Comparison of ENCODE assay signal across 29 cellular contexts in the genomic region with DNA sequence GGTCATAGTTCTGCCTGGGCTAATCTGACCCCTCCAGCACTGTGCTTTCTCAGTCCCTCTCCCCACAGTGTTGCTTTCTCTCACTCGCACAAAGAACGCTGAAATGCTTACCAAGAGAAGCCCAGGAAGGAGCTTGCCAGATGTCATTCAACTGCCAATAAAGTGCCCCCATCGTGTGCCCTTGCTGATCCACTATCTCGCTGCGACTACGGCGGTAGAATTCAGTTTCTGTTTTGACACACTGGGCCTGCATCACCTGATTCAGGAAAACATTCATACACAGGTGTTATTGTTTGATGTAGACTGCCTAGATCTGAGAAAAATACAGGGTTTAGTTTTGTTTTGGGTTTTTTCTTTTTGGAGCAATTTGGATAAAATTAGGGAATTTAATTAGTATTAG.
A peak's percentile ranks its signal among the peaks of the same experiment; 100 is the strongest.
DNase-seq lines count a peak whose midpoint lies in the region; ATAC-seq and TF ChIP-seq lines count a peak whose summit lies in the region.
"Had no signal": no experiment of that assay in that cellular context is flagged by ENCODE, and none has a peak within 500 bp of the region (broad histone marks: within the 10 kb centered on the region; RNA-seq: fewer than 3 reads in every experiment).

No MANE protein-coding gene starts in this region.

- peaks cover 9% of the 10 kb centered on the region for H3K36me3 ChIP-seq in CD8-positive, alpha-beta T cell (ENCODE audit: insufficient read depth, low read length)
- peaks cover 62% of the 10 kb centered on the region for H3K36me3 ChIP-seq in lower lobe of right lung
- H3K36me3 ChIP-seq: uterus had no signal

- H3K27ac Mint-ChIP-seq in activated CD4-positive, alpha-beta T cell treated with anti-CD3 and anti-CD28 coated beads, Interleukin-2, amount 10 ng/mL, durations not matched to agents 24 days and 14 days = peak overlapping the region; percentile 43
- H3K27ac Mint-ChIP-seq in CD8-positive, alpha-beta T cell = peak overlapping the region; percentile 93
- peak overlapping the region; percentile 90 for H3K27ac Mint-ChIP-seq in activated CD8-positive, alpha-beta T cell treated with anti-CD3 and anti-CD28 coated beads, Interleukin-2, amount 10 ng/mL, durations not matched to agents 7 days and 5 days
- peak overlapping the region in 6 of 10 donors; percentile 86 to 97 (median 89) for H3K27ac Mint-ChIP-seq in naive thymus-derived CD8-positive, alpha-beta T cell
- H3K27ac Mint-ChIP-seq: GM23338; progenitor cell of endocrine pancreas; stimulated activated effector memory CD8-positive, alpha-beta T cell treated with anti-CD3 and anti-CD28 coated beads, Interleukin-12 subunit alpha, Interleukin-12 subunit beta, amount 100 ng/mL, for 72 hours had no signal

- H3K4me1 Mint-ChIP-seq in activated CD4-positive, alpha-beta T cell treated with anti-CD3 and anti-CD28 coated beads, Interleukin-2, amount 10 ng/mL, durations not matched to agents 24 days and 14 days = peaks cover 5% of the 10 kb centered on the region
- peaks cover 32% of the 10 kb centered on the region for H3K4me1 Mint-ChIP-seq in CD8-positive, alpha-beta T cell (ENCODE audit: low read depth)
- peaks cover 23% of the 10 kb centered on the region for H3K4me1 Mint-ChIP-seq in activated CD8-positive, alpha-beta T cell treated with anti-CD3 and anti-CD28 coated beads, Interleukin-2, amount 10 ng/mL, durations not matched to agents 7 days and 5 days (ENCODE audit: low read depth)
- peaks cover 9 to 28% (median 17%) of the 10 kb centered on the region in 4 donors for H3K4me1 Mint-ChIP-seq in naive thymus-derived CD8-positive, alpha-beta T cell
- H3K4me1 Mint-ChIP-seq: GM23338; stimulated activated effector memory CD8-positive, alpha-beta T cell treated with anti-CD3 and anti-CD28 coated beads, Interleukin-12 subunit alpha, Interleukin-12 subunit beta, amount 100 ng/mL, for 72 hours had no signal

- H3K9me3 ChIP-seq in CD8-positive, alpha-beta T cell (ENCODE audit: low read length) = no peaks in the 10 kb centered on the region
- H3K9me3 ChIP-seq in lower lobe of right lung = no peaks in the 10 kb centered on the region
- H3K9me3 ChIP-seq: body of pancreas, gastroesophageal sphincter, neutrophil, right lobe of liver, SK-N-SH, suprapubic skin, uterus had no signal

- intact Hi-C loops in activated CD4-positive, alpha-beta T cell treated with anti-CD3 and anti-CD28 coated beads, Interleukin-2, amount 10 ng/mL, durations not matched to agents 24 days and 14 days (cut with micrococcal nuclease) = no loop called here
- intact Hi-C loops in CD8-positive, alpha-beta T cell (cut with DNase I, micrococcal nuclease) = no loop called here
- intact Hi-C loops in sciatic nerve (cut with DNase I) = no loop called here
- intact Hi-C loops in lower lobe of right lung (cut with DNase I) = no loop called here

- DNase-seq in activated CD4-positive, alpha-beta T cell treated with anti-CD3 and anti-CD28 coated beads, Interleukin-2, amount 10 ng/mL, durations not matched to agents 24 days and 14 days = peak; percentile 73
- no peak for DNase-seq in activated CD4-positive, alpha-beta T cell treated with anti-CD3 and anti-CD28 coated beads, Interleukin-2, amount 50 U/mL, for 48 hours
- DNase-seq in CD8-positive, alpha-beta T cell = peak in 1 of 7 experiments; percentile 42
- peak; percentile 39 for DNase-seq in activated CD8-positive, alpha-beta T cell treated with anti-CD3 and anti-CD28 coated beads, Interleukin-2, amount 10 ng/mL, durations not matched to agents 7 days and 5 days
- DNase-seq in naive thymus-derived CD8-positive, alpha-beta T cell = peak in 2 of 10 donors; percentile 41 to 65
- no peak for DNase-seq in sciatic nerve (ENCODE audit: low spot score)
- DNase-seq in lower lobe of right lung = no peak
- DNase-seq: activated CD4-positive, alpha-beta T cell treated with anti-CD3 and anti-CD28 coated beads, Interleukin-2, amount 50 U/mL, for 4 hours; AML-193; body of pancreas; cerebellar nuclear complex; DMS53; dorsolateral prefrontal cortex; mesenchymal stem cell; NCI-H1105; NCI-H1930; NCI-H524; right lobe of liver; SK-N-SH; stimulated activated CD4-positive, alpha-beta T cell treated with anti-CD3 and anti-CD28 coated beads, Interleukin-4, amount 100 ng/mL, for 24 hours; uterus had no signal

- H3K4me3 Mint-ChIP-seq in activated CD4-positive, alpha-beta T cell treated with anti-CD3 and anti-CD28 coated beads, Interleukin-2, amount 10 ng/mL, durations not matched to agents 24 days and 14 days = peak overlapping the region; percentile 58
- H3K4me3 Mint-ChIP-seq in CD8-positive, alpha-beta T cell = peak overlapping the region; percentile 76
- H3K4me3 Mint-ChIP-seq in activated CD8-positive, alpha-beta T cell treated with anti-CD3 and anti-CD28 coated beads, Interleukin-2, amount 10 ng/mL, durations not matched to agents 7 days and 5 days = peak overlapping the region; percentile 61
- peak overlapping the region; percentile 22 to 88 (median 78) for H3K4me3 Mint-ChIP-seq in naive thymus-derived CD8-positive, alpha-beta T cell
- H3K4me3 Mint-ChIP-seq: GM23338; stimulated activated effector memory CD8-positive, alpha-beta T cell treated with anti-CD3 and anti-CD28 coated beads, Interleukin-12 subunit alpha, Interleukin-12 subunit beta, amount 100 ng/mL, for 72 hours had no signal

- no peaks in the 10 kb centered on the region for H3K27me3 ChIP-seq in CD8-positive, alpha-beta T cell (ENCODE audit: insufficient read depth, low read length)
- H3K27me3 ChIP-seq in lower lobe of right lung (ENCODE audit: low read depth) = no peaks in the 10 kb centered on the region
- H3K27me3 ChIP-seq: body of pancreas, dorsolateral prefrontal cortex, gastroesophageal sphincter, hepatocyte, neutrophil, right lobe of liver, suprapubic skin, uterus had no signal

- peak overlapping the region; percentile 3 for H3K27ac ChIP-seq in CD8-positive, alpha-beta T cell (ENCODE audit: low read depth, low read length)
- H3K27ac ChIP-seq in lower lobe of right lung = no peak overlapping the region
- H3K27ac ChIP-seq: body of pancreas, dorsolateral prefrontal cortex, gastroesophageal sphincter, hepatocyte, neutrophil, right lobe of liver, suprapubic skin, uterus had no signal

- no peaks in the 10 kb centered on the region for H3K27me3 Mint-ChIP-seq in activated CD4-positive, alpha-beta T cell treated with anti-CD3 and anti-CD28 coated beads, Interleukin-2, amount 10 ng/mL, durations not matched to agents 24 days and 14 days
- no peaks in the 10 kb centered on the region for H3K27me3 Mint-ChIP-seq in CD8-positive, alpha-beta T cell (ENCODE audit: low read depth)
- H3K27me3 Mint-ChIP-seq in activated CD8-positive, alpha-beta T cell treated with anti-CD3 and anti-CD28 coated beads, Interleukin-2, amount 10 ng/mL, durations not matched to agents 7 days and 5 days (ENCODE audit: low read depth) = no peaks in the 10 kb centered on the region
- peaks cover 0 to 2% (median 0%) of the 10 kb centered on the region in 5 donors for H3K27me3 Mint-ChIP-seq in naive thymus-derived CD8-positive, alpha-beta T cell
- H3K27me3 Mint-ChIP-seq: progenitor cell of endocrine pancreas had no signal

- H3K36me3 Mint-ChIP-seq in activated CD4-positive, alpha-beta T cell treated with anti-CD3 and anti-CD28 coated beads, Interleukin-2, amount 10 ng/mL, durations not matched to agents 24 days and 14 days (ENCODE audit: low read depth) = peaks cover 20% of the 10 kb centered on the region
- peaks cover 60% of the 10 kb centered on the region for H3K36me3 Mint-ChIP-seq in CD8-positive, alpha-beta T cell
- H3K36me3 Mint-ChIP-seq in activated CD8-positive, alpha-beta T cell treated with anti-CD3 and anti-CD28 coated beads, Interleukin-2, amount 10 ng/mL, durations not matched to agents 7 days and 5 days (ENCODE audit: low read depth) = peaks cover 34% of the 10 kb centered on the region
- H3K36me3 Mint-ChIP-seq in naive thymus-derived CD8-positive, alpha-beta T cell = peaks cover 4 to 50% (median 41%) of the 10 kb centered on the region in 3 donors

- CTCF ChIA-PET in CD8-positive, alpha-beta T cell (lab: Charles Lee) = interaction anchor here (1.0 kb wide), 1 partner anchor 14 kb away, joined by 3 read pairs; no protein-coding TSS in a partner anchor
- CTCF ChIA-PET in activated CD8-positive, alpha-beta T cell treated with anti-CD3 and anti-CD28 coated beads, Interleukin-2, amount 10 ng/mL, durations not matched to agents 7 days and 5 days (lab: Charles Lee) = interaction anchor here (0.7 to 1.6 kb wide), 2 partner anchors 12 to 209 kb away, joined by 3 to 5 read pairs; no protein-coding TSS in a partner anchor

- no peak for TF ChIP-seq CTCF in CD8-positive, alpha-beta T cell (IDR thresholded peaks at IDR 0.05)
- no peak for TF ChIP-seq CTCF in lower lobe of right lung (IDR thresholded peaks at IDR 0.05)

- no peaks in the 10 kb centered on the region for H3K9me3 Mint-ChIP-seq in activated CD4-positive, alpha-beta T cell treated with anti-CD3 and anti-CD28 coated beads, Interleukin-2, amount 10 ng/mL, durations not matched to agents 24 days and 14 days
- H3K9me3 Mint-ChIP-seq in CD8-positive, alpha-beta T cell = no peaks in the 10 kb centered on the region
- H3K9me3 Mint-ChIP-seq in activated CD8-positive, alpha-beta T cell treated with anti-CD3 and anti-CD28 coated beads, Interleukin-2, amount 10 ng/mL, durations not matched to agents 7 days and 5 days (ENCODE audit: insufficient read depth) = no peaks in the 10 kb centered on the region
- H3K9me3 Mint-ChIP-seq in naive thymus-derived CD8-positive, alpha-beta T cell = no peaks in the 10 kb centered on the region
- H3K9me3 Mint-ChIP-seq: GM23338; stimulated activated effector memory CD8-positive, alpha-beta T cell treated with anti-CD3 and anti-CD28 coated beads, Interleukin-12 subunit alpha, Interleukin-12 subunit beta, amount 100 ng/mL, for 72 hours had no signal

- ATAC-seq in CD8-positive, alpha-beta T cell = peak; percentile 88
- ATAC-seq in activated CD8-positive, alpha-beta T cell treated with anti-CD3 and anti-CD28 coated beads, Interleukin-2, amount 10 ng/mL, durations not matched to agents 7 days and 5 days = peak; percentile 68
- ATAC-seq in naive thymus-derived CD8-positive, alpha-beta T cell = peak; percentile 45 to 86
- ATAC-seq in sciatic nerve (no peak), HG03045 (IDR thresholded peaks at IDR 0.05; ENCODE audit: unreplicated experiment) (no peak), lower lobe of right lung (no peak)
- ATAC-seq: body of pancreas; gastroesophageal sphincter; GM23338; right lobe of liver; stimulated activated effector memory CD8-positive, alpha-beta T cell treated with anti-CD3 and anti-CD28 coated beads, Interleukin-12 subunit alpha, Interleukin-12 subunit beta, amount 100 ng/mL, for 72 hours had no signal

- POLR2A ChIA-PET in CD8-positive, alpha-beta T cell (lab: Charles Lee) = interaction anchor here (0.6 to 0.9 kb wide), 3 partner anchors 8 to 13 kb away, joined by 3 read pairs; no protein-coding TSS in a partner anchor
- POLR2A ChIA-PET in activated CD8-positive, alpha-beta T cell treated with anti-CD3 and anti-CD28 coated beads, Interleukin-2, amount 10 ng/mL, durations not matched to agents 7 days and 5 days (lab: Charles Lee) = no interaction called here
- POLR2A ChIA-PET in naive thymus-derived CD8-positive, alpha-beta T cell (lab: Charles Lee) = interaction anchor here (0.6 to 1.2 kb wide), 2 partner anchors 136 to 228 kb away, joined by 3 read pairs; no protein-coding TSS in a partner anchor

- H3K4me1 ChIP-seq in CD8-positive, alpha-beta T cell (ENCODE audit: insufficient read depth, low read length) = no peaks in the 10 kb centered on the region
- no peaks in the 10 kb centered on the region for H3K4me1 ChIP-seq in lower lobe of right lung
- H3K4me1 ChIP-seq: body of pancreas, gastroesophageal sphincter, right lobe of liver, suprapubic skin, uterus had no signal

- no peak overlapping the region for H3K4me3 ChIP-seq in CD8-positive, alpha-beta T cell (ENCODE audit: low read depth, low read length)
- H3K4me3 ChIP-seq in lower lobe of right lung = no peak overlapping the region
- H3K4me3 ChIP-seq: body of pancreas, dorsolateral prefrontal cortex, gastroesophageal sphincter, GM23338, hepatocyte, right lobe of liver, suprapubic skin, uterus had no signal

Comparison
In these comparisons a context has a peak if more than half of its experiments do, and no peak if none do; other contexts are left out.
1. DNase-seq: peak in activated CD4-positive, alpha-beta T cell treated with anti-CD3 and anti-CD28 coated beads, Interleukin-2, amount 10 ng/mL, durations not matched to agents 24 days and 14 days (single experiment) and activated CD8-positive, alpha-beta T cell treated with anti-CD3 and anti-CD28 coated beads, Interleukin-2, amount 10 ng/mL, durations not matched to agents 7 days and 5 days (single experiment); none in activated CD4-positive, alpha-beta T cell treated with anti-CD3 and anti-CD28 coated beads, Interleukin-2, amount 50 U/mL, for 48 hours (0 of 2), sciatic nerve (single experiment) and lower lobe of right lung (single experiment).
2. H3K27ac Mint-ChIP-seq: peak in every context shown above with its lines; median percentile 93 in CD8-positive, alpha-beta T cell; 90 in activated CD8-positive, alpha-beta T cell treated with anti-CD3 and anti-CD28 coated beads, Interleukin-2, amount 10 ng/mL, durations not matched to agents 7 days and 5 days; 89 in naive thymus-derived CD8-positive, alpha-beta T cell; 43 in activated CD4-positive, alpha-beta T cell treated with anti-CD3 and anti-CD28 coated beads, Interleukin-2, amount 10 ng/mL, durations not matched to agents 24 days and 14 days.
3. ATAC-seq: peak in CD8-positive, alpha-beta T cell (single experiment), activated CD8-positive, alpha-beta T cell treated with anti-CD3 and anti-CD28 coated beads, Interleukin-2, amount 10 ng/mL, durations not matched to agents 7 days and 5 days (single experiment) and naive thymus-derived CD8-positive, alpha-beta T cell (2 of 2); none in sciatic nerve (single experiment), HG03045 (single experiment) and lower lobe of right lung (0 of 2).
4. Peak in every context shown above with its lines, with median percentiles within 50 percentile points of each other: H3K4me3 Mint-ChIP-seq.